Comparison of ENCODE assay signal across 10 cellular contexts in the genomic region with DNA sequence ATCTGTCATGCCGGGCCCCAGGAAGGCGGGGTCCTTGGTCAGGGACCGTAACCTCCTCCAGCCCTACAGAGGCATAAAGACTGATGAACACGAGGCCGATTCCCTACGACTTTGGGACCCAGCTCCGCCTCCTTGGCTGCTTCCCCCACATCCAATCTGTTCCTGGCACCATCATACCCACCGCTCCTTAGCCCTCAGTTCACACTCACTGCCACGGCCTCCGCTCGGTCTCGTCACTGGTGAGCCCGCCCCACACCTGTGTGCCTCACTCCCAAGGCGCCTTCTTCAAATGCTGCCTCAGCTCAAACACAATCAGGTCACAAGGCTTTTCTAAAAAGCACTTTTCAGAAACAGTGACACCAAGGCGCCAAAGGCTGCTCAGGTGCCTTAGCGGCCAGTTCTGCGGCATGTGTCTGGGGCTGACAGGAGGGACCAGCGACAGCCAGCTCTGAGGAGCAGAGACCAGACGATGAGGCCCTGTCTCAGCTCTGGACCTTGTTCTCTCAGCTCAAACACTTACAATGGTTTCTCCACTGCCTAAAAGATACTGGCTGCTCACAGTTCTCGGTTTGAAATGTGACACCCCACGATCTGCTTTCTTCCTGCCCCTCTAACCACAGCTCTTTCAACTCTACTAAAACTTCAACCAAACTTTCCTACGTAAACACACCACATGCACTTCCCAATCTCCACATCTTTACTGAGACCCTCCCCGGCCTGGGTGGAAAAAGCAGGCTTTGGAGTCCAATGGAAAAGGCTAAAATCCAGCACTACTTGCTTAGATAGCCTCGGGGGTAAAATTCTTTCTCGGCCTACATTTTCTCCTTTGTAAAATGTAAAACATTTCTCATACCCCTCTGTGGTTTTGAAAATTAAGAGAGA. TPM values are rescaled to one million over a fixed set of nuclear protein-coding genes. Genes with fewer than 3 reads are reported as not detected.
DNase-seq lines count a peak whose midpoint lies in the region; ATAC-seq and TF ChIP-seq lines count a peak whose summit lies in the region.
"Had no signal": no experiment of that assay in that cellular context is flagged by ENCODE, and none has a peak within 500 bp of the region (broad histone marks: within the 10 kb centered on the region; RNA-seq: fewer than 3 reads in every experiment).

No MANE protein-coding gene starts in this region.

- no peaks in the 10 kb centered on the region for H3K9me3 ChIP-seq in IMR-90 (ENCODE audit: control insufficient read depth, insufficient read depth, low read length)

- H2BK15ac ChIP-seq in IMR-90 (ENCODE audit: low read depth, low read length): no peak overlapping the region

- H3K4ac ChIP-seq in IMR-90 (ENCODE audit: low read depth, low read length): no peak overlapping the region

- no peak overlapping the region for H3K14ac ChIP-seq in IMR-90 (replicated peaks; ENCODE audit: low read depth, low read length)

- H2AK5ac ChIP-seq in IMR-90 (ENCODE audit: low read depth, low read length): no peak overlapping the region

- H4K20me1 ChIP-seq in IMR-90 (ENCODE audit: insufficient read depth, low read length): no peaks in the 10 kb centered on the region

- H4K8ac ChIP-seq in IMR-90 (ENCODE audit: low read depth in 2 of 2, low read length in 2 of 2): no peak overlapping the region

- no peak overlapping the region for H3K56ac ChIP-seq in IMR-90 (ENCODE audit: extremely low read depth, insufficient read depth, low read length)

- peak overlapping the region; percentile 40 for H3K4me3 Mint-ChIP-seq in activated CD8-positive, alpha-beta memory T cell treated with anti-CD3 and anti-CD28 coated beads, Interleukin-2, amount 10 ng/mL, durations not matched to agents 7 days and 5 days

- WGBS in IMR-90 (ENCODE audit: extremely low coverage in 2 of 2, insufficient read length in 1 of 2), 2 experiments: 81 to 100% methylated on average over 1 to 15 of the region's 25 CpGs

- in situ Hi-C loops in IMR-90 (cut with MboI; ENCODE audit: low sequenced_read_pairs): no loop called here

- intact Hi-C loops in IMR-90 (cut with micrococcal nuclease) (no loop called here), Right ventricle myocardium superior (cut with DNase I) (no loop called here)

- peak overlapping the region; percentile 34 for H2AK9ac ChIP-seq in IMR-90 (replicated peaks; ENCODE audit: low read depth, low read length, poor library complexity)

- no peak overlapping the region for H3K4me2 ChIP-seq in IMR-90 (ENCODE audit: low read depth, low read length)

- H3K27me3 ChIP-seq in IMR-90 (ENCODE audit: control insufficient read depth, insufficient read depth, low read length): no peaks in the 10 kb centered on the region

- H3K23ac ChIP-seq in IMR-90 (ENCODE audit: low read depth, low read length): no peak overlapping the region

- CTCF ChIA-PET in IMR-90 (lab: Yijun Ruan, JAX): no interaction called here
- CTCF ChIA-PET in activated CD8-positive, alpha-beta memory T cell treated with anti-CD3 and anti-CD28 coated beads, Interleukin-2, amount 10 ng/mL, durations not matched to agents 7 days and 5 days (lab: Charles Lee): interaction anchor here (0.7 to 2.1 kb wide), 11 partner anchors 8 to 390 kb away, joined by 3 to 8 read pairs (median 4); no protein-coding TSS in a partner anchor

- no peaks in the 10 kb centered on the region for H3K27me3 Mint-ChIP-seq in activated CD8-positive, alpha-beta memory T cell treated with anti-CD3 and anti-CD28 coated beads, Interleukin-2, amount 10 ng/mL, durations not matched to agents 7 days and 5 days

- no peak overlapping the region for H2BK120ac ChIP-seq in IMR-90 (ENCODE audit: low read depth, low read length)

- ATAC-seq in IMR-90 (ENCODE audit: low read depth) (peak; percentile 81), HG03159 (IDR thresholded peaks at IDR 0.05; ENCODE audit: unreplicated experiment) (no peak), Right ventricle myocardium superior (ENCODE audit: poor library complexity) (no peak), HG03039 (IDR thresholded peaks at IDR 0.05; ENCODE audit: unreplicated experiment) (no peak)
- peak; percentile 82 for ATAC-seq in activated CD8-positive, alpha-beta memory T cell treated with anti-CD3 and anti-CD28 coated beads, Interleukin-2, amount 10 ng/mL, durations not matched to agents 7 days and 5 days

- H3K36me3 Mint-ChIP-seq in activated CD8-positive, alpha-beta memory T cell treated with anti-CD3 and anti-CD28 coated beads, Interleukin-2, amount 10 ng/mL, durations not matched to agents 7 days and 5 days: peaks cover 68% of the 10 kb centered on the region

- H3K27ac ChIP-seq in IMR-90 (ENCODE audit: insufficient read depth, low read length): no peak overlapping the region
- H3K27ac ChIP-seq: parathyroid adenoma had no signal

- dilution Hi-C loops in IMR-90 (cut with HindIII; ENCODE audit: low sequenced_read_pairs, unreplicated experiment): no loop called here

- no peak for TF ChIP-seq RAD21 in IMR-90 (IDR thresholded peaks at IDR 0.05; ENCODE audit: low read length)

- no peak overlapping the region for H2BK20ac ChIP-seq in IMR-90 (ENCODE audit: low read depth, low read length)

- H3K18ac ChIP-seq in IMR-90 (ENCODE audit: low read depth, low read length): no peak overlapping the region

- H3K4me3 ChIP-seq in IMR-90 (ENCODE audit: insufficient read depth, low read depth, low read length) (no peak overlapping the region), fibroblast of villous mesenchyme (ENCODE audit: low read depth, low read length) (no peak overlapping the region)

- no peaks in the 10 kb centered on the region for H3K9me3 Mint-ChIP-seq in activated CD8-positive, alpha-beta memory T cell treated with anti-CD3 and anti-CD28 coated beads, Interleukin-2, amount 10 ng/mL, durations not matched to agents 7 days and 5 days (ENCODE audit: low read depth)

- peaks cover 22 to 23% of the 10 kb centered on the region in 2 experiments; a peak in 2 of 4 replicates for H3K79me1 ChIP-seq in IMR-90 (ENCODE audit: low read depth in 1 of 2, low read length in 2 of 2)

- H3K27ac Mint-ChIP-seq in activated CD8-positive, alpha-beta memory T cell treated with anti-CD3 and anti-CD28 coated beads, Interleukin-2, amount 10 ng/mL, durations not matched to agents 7 days and 5 days: peak overlapping the region; percentile 98

- TF ChIP-seq POLR2A in IMR-90 (IDR thresholded peaks at IDR 0.05; ENCODE audit: low read depth, low read length): no peak

- peaks cover 46% of the 10 kb centered on the region for H3K4me1 Mint-ChIP-seq in activated CD8-positive, alpha-beta memory T cell treated with anti-CD3 and anti-CD28 coated beads, Interleukin-2, amount 10 ng/mL, durations not matched to agents 7 days and 5 days

- DNase-seq in IMR-90 (peak; percentile 45), fibroblast of villous mesenchyme (ENCODE audit: low read depth) (peak; percentile 60), Right ventricle myocardium superior (no peak), cortex of kidney (lab: John Stamatoyannopoulos, UW) (no peak)
- DNase-seq in activated CD8-positive, alpha-beta memory T cell treated with anti-CD3 and anti-CD28 coated beads, Interleukin-2, amount 10 ng/mL, durations not matched to agents 7 days and 5 days: peak; percentile 69
- peak; percentile 3 for DNase-seq in stimulated activated CD8-positive, alpha-beta memory T cell treated with anti-CD3 and anti-CD28 coated beads, Interleukin-12 subunit alpha, Interleukin-12 subunit beta, amount 100 ng/mL, for 24 hours (ENCODE audit: extremely low read depth)
- DNase-seq: NCI-H1048 had no signal

- no peak overlapping the region for H2BK5ac ChIP-seq in IMR-90 (ENCODE audit: low read depth, low read length, poor library complexity, severe bottlenecking)

- no peak overlapping the region for H4K5ac ChIP-seq in IMR-90 (ENCODE audit: low read depth, low read length)

- no peaks in the 10 kb centered on the region for H3K4me1 ChIP-seq in IMR-90 (ENCODE audit: control insufficient read depth, insufficient read depth, low read length)
- H3K4me1 ChIP-seq: parathyroid adenoma had no signal

- H4K91ac ChIP-seq in IMR-90 (ENCODE audit: insufficient read depth, low read depth, low read length): no peak overlapping the region

- BruUV-seq in IMR-90 (replicated peaks; lab: Mats Ljungman, UMichigan): no TSS peak

- POLR2A ChIA-PET in IMR-90 (lab: Charles Lee; ENCODE audit: unreplicated experiment): no interaction called here

- TF ChIP-seq CTCF in IMR-90 (conservative IDR thresholded peaks at IDR 0.05; ENCODE audit: low read depth, low read length): no peak
- TF ChIP-seq CTCF in fibroblast of villous mesenchyme (IDR thresholded peaks at IDR 0.05; ENCODE audit: insufficient read depth, low read depth, low read length): no peak

- no peak overlapping the region for H3K9ac ChIP-seq in IMR-90 (ENCODE audit: low read depth, low read length)
- H3K9ac ChIP-seq: parathyroid adenoma had no signal

- H3K9me1 ChIP-seq in IMR-90 (ENCODE audit: insufficient read depth, low read length): peaks cover 8% of the 10 kb centered on the region; the same call in 1 of the 2 replicates

- H2AFZ ChIP-seq in IMR-90 (replicated peaks; ENCODE audit: low read length, poor library complexity): no peak overlapping the region
- H2AFZ ChIP-seq: parathyroid adenoma had no signal

- H3K36me3 ChIP-seq in IMR-90 (ENCODE audit: control insufficient read depth, insufficient read depth, low read length): peaks cover 74% of the 10 kb centered on the region

TF ChIP-seq in IMR-90, 13 proteins besides CTCF, POLR2A, EP300 and RAD21 (continues in another document):
- TF ChIP-seq MXI1 (IDR thresholded peaks at IDR 0.05; ENCODE audit: borderline replicate concordance, low read depth, low read length): no peak

RNA-seq across cellular contexts. Expression of gene CYB5D2, which starts 33.2 kb away (rescaled TPM):
- total RNA-seq in IMR-90 (2012; rRNA removed) (14.7 and 15.2 TPM in 2 replicates), fibroblast of villous mesenchyme (19.4 and 19.6 TPM in 2 replicates), Right ventricle myocardium superior (7.0 TPM)
- polyA plus RNA-seq in IMR-90 (2012; rRNA removed): 22.2 and 23.6 TPM in 2 replicates
- polyA plus RNA-seq in IMR-90 (2012; cell fraction: cytosol; rRNA removed): 32.8 and 33.6 TPM in 2 replicates
- polyA plus RNA-seq in IMR-90 (2012; cell fraction: nucleus; rRNA removed; ENCODE audit: low replicate concordance): 9.0 and 14.1 TPM in 2 replicates
- total RNA-seq in activated CD8-positive, alpha-beta memory T cell treated with anti-CD3 and anti-CD28 coated beads, Interleukin-2, amount 10 ng/mL, durations not matched to agents 7 days and 5 days: 1 to 10 TPM; 7.2 to 8.6 TPM

RNA-seq across cellular contexts. Expression of gene ZZEF1, which starts 33.3 kb away (rescaled TPM):
- total RNA-seq in IMR-90 (2012; rRNA removed) (32.2 and 34.4 TPM in 2 replicates), fibroblast of villous mesenchyme (43.8 and 48.4 TPM in 2 replicates), Right ventricle myocardium superior (32.1 TPM)
- polyA plus RNA-seq in IMR-90 (2012; rRNA removed): 11.4 and 13.3 TPM in 2 replicates
- 6.0 and 6.6 TPM in 2 replicates for polyA plus RNA-seq in IMR-90 (2012; cell fraction: cytosol; rRNA removed)
- 28.8 and 34.0 TPM in 2 replicates for polyA plus RNA-seq in IMR-90 (2012; cell fraction: nucleus; rRNA removed; ENCODE audit: low replicate concordance)
- 10 to 100 TPM; 49.6 to 61.9 TPM for total RNA-seq in activated CD8-positive, alpha-beta memory T cell treated with anti-CD3 and anti-CD28 coated beads, Interleukin-2, amount 10 ng/mL, durations not matched to agents 7 days and 5 days

Comparison
In these comparisons a context has a peak if more than half of its experiments do, and no peak if none do; other contexts are left out.
1. ATAC-seq: peak in IMR-90 (single experiment) and activated CD8-positive, alpha-beta memory T cell treated with anti-CD3 and anti-CD28 coated beads, Interleukin-2, amount 10 ng/mL, durations not matched to agents 7 days and 5 days (single experiment); none in HG03159 (single experiment), Right ventricle myocardium superior (single experiment) and HG03039 (single experiment).
2. DNase-seq: peak in IMR-90 (single experiment), activated CD8-positive, alpha-beta memory T cell treated with anti-CD3 and anti-CD28 coated beads, Interleukin-2, amount 10 ng/mL, durations not matched to agents 7 days and 5 days (single experiment), fibroblast of villous mesenchyme (single experiment) and stimulated activated CD8-positive, alpha-beta memory T cell treated with anti-CD3 and anti-CD28 coated beads, Interleukin-12 subunit alpha, Interleukin-12 subunit beta, amount 100 ng/mL, for 24 hours (single experiment); none in Right ventricle myocardium superior (single experiment) and cortex of kidney (single experiment).